In genomic region chr9:79041266-79041665, GRCh38 we compare ENCODE assay signal across 8 cellular contexts.
"Had no signal": no experiment of that assay in that cellular context is flagged by ENCODE, and none has a peak within 500 bp of the region (broad histone marks: within the 10 kb centered on the region; RNA-seq: fewer than 3 reads in every experiment).

No MANE protein-coding gene starts in this region.

- H3K27ac ChIP-seq: GM23248, KMS-11 had no signal

- H3K27ac Mint-ChIP-seq: H9, IgD-negative memory B cell had no signal

- H3K4me3 Mint-ChIP-seq: H9, IgD-negative memory B cell had no signal

- H3K4me3 ChIP-seq: GM23248 had no signal

- H3K9me3 Mint-ChIP-seq: H9 had no signal

- ATAC-seq: HepG2 had no signal

- H2AFZ ChIP-seq: GM23248 had no signal

- H3K9ac ChIP-seq: GM23248, KMS-11 had no signal

- FAIRE-seq: HepG2 had no signal

- H3K4me2 ChIP-seq: KMS-11 had no signal

- DNase-seq: GM23248, GOT3, H9, HCEC 1CT, KBM-7 had no signal
